Comparison of ENCODE assay signal across 8 cellular contexts in the genomic region with DNA sequence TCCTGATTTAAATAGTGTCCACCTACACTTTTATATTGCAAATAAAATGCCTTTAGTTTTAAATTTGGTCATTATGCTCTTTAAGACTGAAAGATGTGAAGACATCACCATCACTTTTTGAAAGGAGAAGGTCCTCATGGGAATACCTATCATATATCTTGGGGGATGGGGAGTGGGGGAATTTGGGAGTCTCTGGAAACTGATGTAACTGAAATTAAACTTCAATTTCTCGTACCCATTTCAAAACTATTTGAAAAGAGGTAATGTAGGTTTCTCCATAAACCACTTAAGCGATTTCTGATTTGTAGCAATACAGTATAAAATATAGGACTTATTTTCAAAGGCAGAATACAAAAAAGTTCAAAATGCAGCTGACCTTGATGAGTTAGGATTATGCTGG. TPM values are rescaled to one million over a fixed set of nuclear protein-coding genes. Genes with fewer than 3 reads are reported as not detected.
A peak's percentile ranks its signal among the peaks of the same experiment; 100 is the strongest.
DNase-seq lines count a peak whose midpoint lies in the region; TF ChIP-seq lines count a peak whose summit lies in the region.
"Had no signal": no experiment of that assay in that cellular context is flagged by ENCODE, and none has a peak within 500 bp of the region (broad histone marks: within the 10 kb centered on the region; RNA-seq: fewer than 3 reads in every experiment).

No MANE protein-coding gene starts in this region.

- no peaks in the 10 kb centered on the region for H3K27me3 Mint-ChIP-seq in progenitor cell of endocrine pancreas

- CTCF ChIA-PET in OCI-LY7 (lab: Charles Lee; ENCODE audit: unreplicated experiment), result no interaction called here

- H3K4me2 ChIP-seq in OCI-LY7 (ENCODE audit: low read length), result peak overlapping the region; percentile 94

- H3K4me1 Mint-ChIP-seq in progenitor cell of endocrine pancreas (ENCODE audit: low read depth), result peaks cover 19% of the 10 kb centered on the region

- H2AFZ ChIP-seq in OCI-LY7 (ENCODE audit: low read length), result peak overlapping the region; percentile 95; the same call in 1 of the 2 replicates

- peaks cover 8% of the 10 kb centered on the region; the same call in 1 of the 2 replicates for H4K20me1 ChIP-seq in OCI-LY7 (ENCODE audit: insufficient read depth, low read length)

- DNase-seq in OCI-LY7 (ENCODE audit: low spot score), result no peak
- DNase-seq in epithelial cell of esophagus (ENCODE audit: low read depth), result no peak
- no peak for DNase-seq in progenitor cell of endocrine pancreas (ENCODE audit: low spot score, unreplicated experiment)
- DNase-seq in SKM-1 (lab: John Stamatoyannopoulos, UW; ENCODE audit: unreplicated experiment), result no peak
- DNase-seq in stimulated activated CD4-positive, alpha-beta T cell treated with anti-CD3 and anti-CD28 coated beads, Interleukin-2, amount 100 ng/mL, for 48 hours, result no peak
- no peak for DNase-seq in NCI-H510A (lab: John Stamatoyannopoulos, UW)
- DNase-seq: body of pancreas had no signal

- BruUV-seq in OCI-LY7 (replicated peaks; lab: Mats Ljungman, UMichigan), result no TSS peak

- intact Hi-C loops in OCI-LY7 (cut with micrococcal nuclease; ENCODE audit: unreplicated experiment), result loop anchor here (1.0 to 10.0 kb wide), 5 partner anchors 541 to 859 kb away; partner anchors contain the start of genes RTCA, SASS6 and TRMT13

- no peak overlapping the region for H3K27ac ChIP-seq in OCI-LY7 (ENCODE audit: low read depth, low read length, poor library complexity, severe bottlenecking)

- peak overlapping the region; percentile 56 for H3K27ac Mint-ChIP-seq in progenitor cell of endocrine pancreas

- H3K9me2 ChIP-seq in OCI-LY7 (ENCODE audit: insufficient read depth, low read length), result no peaks in the 10 kb centered on the region

- H3K4me3 ChIP-seq in GM12875 (ENCODE audit: low read depth, low read length) (peak overlapping the region; percentile 11), OCI-LY7 (ENCODE audit: low read depth, low read length, poor library complexity, severe bottlenecking) (peak overlapping the region; percentile 99), epithelial cell of esophagus (ENCODE audit: low read length) (peak overlapping the region; percentile 92)

- H3K9me3 Mint-ChIP-seq in progenitor cell of endocrine pancreas (ENCODE audit: low read depth), result peaks cover 21% of the 10 kb centered on the region

- peaks cover 32% of the 10 kb centered on the region for H3K36me3 Mint-ChIP-seq in progenitor cell of endocrine pancreas (ENCODE audit: insufficient read depth)

- H3K4me1 ChIP-seq in OCI-LY7 (ENCODE audit: insufficient read depth, low read length, poor library complexity, severe bottlenecking), result peaks cover 30% of the 10 kb centered on the region

- POLR2A ChIA-PET in OCI-LY7 (lab: Charles Lee), result interaction anchor here (0.6 to 0.9 kb wide), 2 partner anchors 643 to 955 kb away, joined by 3 read pairs; no protein-coding TSS in a partner anchor

- peak overlapping the region; percentile 100 for H3K4me3 Mint-ChIP-seq in progenitor cell of endocrine pancreas (ENCODE audit: low read depth)

- TF ChIP-seq CTCF in GM12875 (IDR thresholded peaks at IDR 0.05; ENCODE audit: borderline replicate concordance, insufficient read depth, low read depth, low read length) (no peak), OCI-LY7 (conservative IDR thresholded peaks at IDR 0.05; ENCODE audit: low read length) (no peak), epithelial cell of esophagus (IDR thresholded peaks at IDR 0.05; ENCODE audit: insufficient read depth, low read depth, low read length, missing control alignments) (no peak), progenitor cell of endocrine pancreas (IDR thresholded peaks at IDR 0.05; ENCODE audit: unreplicated experiment) (no peak)

- peaks cover 26% of the 10 kb centered on the region; the same call in 1 of the 2 replicates for H3K9me3 ChIP-seq in OCI-LY7 (ENCODE audit: low read length)

- peaks cover 43% of the 10 kb centered on the region; the same call in 1 of the 2 replicates for H3K79me2 ChIP-seq in OCI-LY7 (ENCODE audit: insufficient read depth, low read depth, low read length)

- peaks cover 28% of the 10 kb centered on the region for H3K36me3 ChIP-seq in OCI-LY7 (ENCODE audit: insufficient read depth, low read length)

RNA-seq across cellular contexts. Expression of gene EXTL2, which starts 0.9 kb away (rescaled TPM):
- 3.2 and 7.0 TPM in 2 replicates for total RNA-seq in OCI-LY7 (2014; rRNA removed; shearing (Covaris generic))
- total RNA-seq in OCI-LY7 (2022) (8.7 and 9.8 TPM in 2 replicates), progenitor cell of endocrine pancreas (46.3 and 50.4 TPM in 2 replicates)

RNA-seq across cellular contexts. Expression of gene SLC30A7, which starts 2.2 kb away (rescaled TPM):
- total RNA-seq in OCI-LY7 (2014; rRNA removed; shearing (Covaris generic)), result 5.5 and 8.6 TPM in 2 replicates
- 13.8 and 15.3 TPM in 2 replicates for total RNA-seq in OCI-LY7 (2022)
- total RNA-seq in progenitor cell of endocrine pancreas, result 28.2 and 30.7 TPM in 2 replicates

Comparison
In these comparisons a context has a peak if more than half of its experiments do, and no peak if none do; other contexts are left out.
1. H3K4me3 ChIP-seq: peak in every context shown above with its lines; median percentile 99 in OCI-LY7; 92 in epithelial cell of esophagus; 11 in GM12875.